Comparison of ENCODE assay signal across 6 cellular contexts in the genomic region with DNA sequence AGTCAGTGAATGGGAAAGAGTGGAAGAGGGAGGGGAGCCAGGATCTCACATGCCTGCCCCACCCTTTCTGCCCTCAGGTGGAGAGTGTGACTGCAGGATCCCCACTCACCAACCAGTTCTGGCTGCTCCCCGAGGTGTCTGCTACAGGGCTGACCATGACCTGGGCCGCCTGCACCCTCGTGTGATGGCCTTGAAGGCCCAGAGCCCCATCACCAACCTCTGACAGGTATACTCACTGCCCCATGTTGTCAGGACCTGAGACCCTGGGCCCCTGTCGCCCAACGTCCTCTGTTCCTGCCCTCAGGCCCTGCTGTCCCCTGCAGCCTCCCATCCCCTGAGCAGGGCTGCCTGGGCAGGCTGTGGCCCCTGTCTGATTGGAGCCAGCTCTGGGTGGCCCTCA. TPM values are rescaled to one million over a fixed set of nuclear protein-coding genes. Genes with fewer than 3 reads are reported as not detected.
A peak's percentile ranks its signal among the peaks of the same experiment; 100 is the strongest.
DNase-seq lines count a peak whose midpoint lies in the region; ATAC-seq, FAIRE-seq and TF ChIP-seq lines count a peak whose summit lies in the region.
"Not testable (repeated sequence)": the region's sequence is repeated elsewhere in the genome, so short reads cannot be mapped to it uniquely, and the experiment has no call there.

No MANE protein-coding gene starts in this region.

- not testable (repeated sequence) for H3K27me3 Mint-ChIP-seq in activated T-cell treated with anti-CD3 and anti-CD28 coated beads, Interleukin-2, amount 50 U/mL, for 24 hours; astrocyte (ENCODE audit: low read depth, unreplicated experiment); progenitor cell of endocrine pancreas

- not testable (repeated sequence) for TF ChIP-seq POLR2A in A549 (IDR thresholded peaks at IDR 0.05; ENCODE audit: low read length)
- 0 out of 2 replicates have a peak, but pooled peaks have one; percentile 26 for TF ChIP-seq POLR2A in GM12892 (IDR thresholded peaks at IDR 0.05; ENCODE audit: low read depth, low read length)

- peak; percentile 6 to 14; a peak in 1 of 6 replicates for ATAC-seq in A549
- ATAC-seq in right cardiac atrium = peak; percentile 6 to 20

- intact Hi-C loops in right cardiac atrium (cut with DNase I) = not testable (repeated sequence)

- FAIRE-seq in A549 (lab: Jason Lieb, UNC); GM12892 (lab: Jason Lieb, UNC); astrocyte (lab: Jason Lieb, UNC): not testable (repeated sequence)

- not testable (repeated sequence) for H3K4me3 Mint-ChIP-seq in activated T-cell treated with anti-CD3 and anti-CD28 coated beads, Interleukin-2, amount 50 U/mL, for 24 hours; astrocyte (ENCODE audit: unreplicated experiment); progenitor cell of endocrine pancreas (ENCODE audit: low read depth)

- not testable (repeated sequence) for TF ChIP-seq CTCF in A549 (IDR thresholded peaks at IDR 0.05); astrocyte (IDR thresholded peaks at IDR 0.05; ENCODE audit: insufficient read depth, low read depth, low read length); progenitor cell of endocrine pancreas (IDR thresholded peaks at IDR 0.05; ENCODE audit: unreplicated experiment)

- H3K4me3 ChIP-seq in A549; astrocyte (ENCODE audit: insufficient read depth, low read depth, low read length); right cardiac atrium (ENCODE audit: low read length): not testable (repeated sequence)

- H3K36me3 ChIP-seq in astrocyte (ENCODE audit: insufficient read depth, low read length) = peaks cover 23% of the 10 kb centered on the region

- peaks cover 42% of the 10 kb centered on the region for H4K20me1 ChIP-seq in astrocyte (ENCODE audit: insufficient read depth, low read length)

- not testable (repeated sequence) for H3K9me3 ChIP-seq in A549; astrocyte (ENCODE audit: insufficient read depth, low read depth, low read length); right cardiac atrium (ENCODE audit: control insufficient read depth, low read length)

- CTCF ChIA-PET in A549 (lab: Yijun Ruan, JAX) = interaction anchor here (4.4 kb wide), 1 partner anchor 16 kb away, joined by 39 read pairs; no protein-coding TSS in a partner anchor

- 66% methylated on average over 5 of the region's 5 CpGs for WGBS in A549 (ENCODE audit: missing lambda C conversion rate)
- WGBS in right cardiac atrium = 81% methylated on average over 5 of the region's 5 CpGs

- TF ChIP-seq EP300 in A549 (IDR thresholded peaks at IDR 0.05) = not testable (repeated sequence)

- H3K4me1 ChIP-seq in A549; astrocyte (ENCODE audit: insufficient read depth, low read length); right cardiac atrium (ENCODE audit: control insufficient read depth, insufficient read depth, low read length): not testable (repeated sequence)

- H3K27ac Mint-ChIP-seq in activated T-cell treated with anti-CD3 and anti-CD28 coated beads, Interleukin-2, amount 50 U/mL, for 24 hours = peak overlapping the region; percentile 44
- H3K27ac Mint-ChIP-seq in astrocyte (ENCODE audit: unreplicated experiment) (peak overlapping the region; percentile 47), progenitor cell of endocrine pancreas (peak overlapping the region; percentile 39)

- not testable (repeated sequence) for H3K27me3 ChIP-seq in astrocyte (ENCODE audit: insufficient read depth, low read length); right cardiac atrium (ENCODE audit: control insufficient read depth, insufficient read depth)

- peaks cover 27% of the 10 kb centered on the region for H3K79me2 ChIP-seq in astrocyte (ENCODE audit: insufficient read depth, low read length)

- POLR2A ChIA-PET in A549 (lab: Yijun Ruan, JAX) = not testable (repeated sequence)

- TF ChIP-seq RAD21 in A549 (conservative IDR thresholded peaks at IDR 0.05 in 1 of 2, IDR thresholded peaks at IDR 0.05 in 1 of 2) = not testable (repeated sequence)

- H3K9me3 Mint-ChIP-seq in activated T-cell treated with anti-CD3 and anti-CD28 coated beads, Interleukin-2, amount 50 U/mL, for 24 hours; astrocyte (ENCODE audit: unreplicated experiment); progenitor cell of endocrine pancreas (ENCODE audit: low read depth): not testable (repeated sequence)

- H3K4me1 Mint-ChIP-seq in activated T-cell treated with anti-CD3 and anti-CD28 coated beads, Interleukin-2, amount 50 U/mL, for 24 hours (ENCODE audit: low read depth) = peaks cover 40% of the 10 kb centered on the region
- H3K4me1 Mint-ChIP-seq in astrocyte (ENCODE audit: low read depth, unreplicated experiment) = peaks cover 14% of the 10 kb centered on the region
- H3K4me1 Mint-ChIP-seq in progenitor cell of endocrine pancreas (ENCODE audit: low read depth) = not testable (repeated sequence)

- H2AFZ ChIP-seq in astrocyte (ENCODE audit: low read depth, low read length) = not testable (repeated sequence)

- not testable (repeated sequence) for DNase-seq in A549 (ENCODE audit: low read depth in 1 of 2, low spot score in 1 of 2); GM12892 (ENCODE audit: insufficient read length); activated T-cell treated with anti-CD3 and anti-CD28 coated beads, Interleukin-2, amount 50 U/mL, for 24 hours; astrocyte (ENCODE audit: low read depth); right cardiac atrium; progenitor cell of endocrine pancreas (ENCODE audit: low spot score, unreplicated experiment)

- not testable (repeated sequence) for H3K9ac ChIP-seq in astrocyte (ENCODE audit: low read length)

- H3K27ac ChIP-seq in A549; astrocyte (ENCODE audit: low read depth, low read length); right cardiac atrium (ENCODE audit: low read length): not testable (repeated sequence)

- peaks cover 74% of the 10 kb centered on the region for H3K36me3 Mint-ChIP-seq in activated T-cell treated with anti-CD3 and anti-CD28 coated beads, Interleukin-2, amount 50 U/mL, for 24 hours (ENCODE audit: low read depth)
- H3K36me3 Mint-ChIP-seq in astrocyte (ENCODE audit: low read depth, unreplicated experiment) = peaks cover 27% of the 10 kb centered on the region
- H3K36me3 Mint-ChIP-seq in progenitor cell of endocrine pancreas (ENCODE audit: insufficient read depth) = peaks cover 21% of the 10 kb centered on the region

- not testable (repeated sequence) for H3K4me2 ChIP-seq in A549; astrocyte (ENCODE audit: low read length)

RNA-seq across cellular contexts. Expression of a gene that starts 11.9 kb away (rescaled TPM):
- polyA plus RNA-seq in A549 (2011; rRNA removed) (159 and 177 TPM in 2 replicates), A549 (2017; fragmentation: RNase III; extraction: RNeasy Plus Mini Kit Qiagen cat#74134 plus additional on column Dnase treatment) (97.1 to 98.9 TPM (median 98.3 TPM) in 3 replicates), right cardiac atrium (29.9 TPM)
- 83.2 and 85.0 TPM in 2 replicates for polyA plus RNA-seq in A549 (2012; cell fraction: cytosol; rRNA removed)
- polyA plus RNA-seq in A549 (2012; cell fraction: nucleus; rRNA removed) = 54.5 and 62.1 TPM in 2 replicates
- polyA minus RNA-seq in A549 (2011; rRNA and poly(A)+ RNA removed) = 54.7 and 65.4 TPM in 2 replicates
- polyA plus RNA-seq in GM12892 (2012; ENCODE audit: missing spikeins) = 46.3 TPM
- total RNA-seq in astrocyte (86.7 and 90.8 TPM in 2 replicates), right cardiac atrium (10 to 100 TPM; 75.4 to 82.6 (median 79.4) TPM), progenitor cell of endocrine pancreas (64.2 and 65.5 TPM in 2 replicates)

RNA-seq across cellular contexts. Expression of a gene that starts 38.4 kb away (rescaled TPM):
- polyA plus RNA-seq in A549 (2011; rRNA removed) (51.6 and 52.3 TPM in 2 replicates), A549 (2017; fragmentation: RNase III; extraction: RNeasy Plus Mini Kit Qiagen cat#74134 plus additional on column Dnase treatment) (40.8 to 43.3 TPM (median 42.3 TPM) in 3 replicates), right cardiac atrium (31.9 TPM)
- 19.8 and 25.3 TPM in 2 replicates for polyA plus RNA-seq in A549 (2012; cell fraction: cytosol; rRNA removed)
- polyA plus RNA-seq in A549 (2012; cell fraction: nucleus; rRNA removed) = 70.6 and 78.0 TPM in 2 replicates
- 56.6 and 65.7 TPM in 2 replicates for polyA minus RNA-seq in A549 (2011; rRNA and poly(A)+ RNA removed)
- 21.8 TPM for polyA plus RNA-seq in GM12892 (2012; ENCODE audit: missing spikeins)
- total RNA-seq in astrocyte (38.2 and 38.5 TPM in 2 replicates), right cardiac atrium (10 to 100 TPM; 22.4 to 33.5 (median 27.9) TPM), progenitor cell of endocrine pancreas (22.8 and 23.1 TPM in 2 replicates)

RNA-seq across cellular contexts. Expression of a gene that starts 38.6 kb away (rescaled TPM):
- 29.9 and 31.9 TPM in 2 replicates for polyA plus RNA-seq in A549 (2011; rRNA removed)
- polyA plus RNA-seq in A549 (2012; cell fraction: cytosol; rRNA removed) = 20.6 and 21.5 TPM in 2 replicates
- polyA plus RNA-seq in A549 (2012; cell fraction: nucleus; rRNA removed) = 47.6 and 52.1 TPM in 2 replicates
- 14.6 to 17.8 TPM (median 15.3 TPM) in 3 replicates for polyA plus RNA-seq in A549 (2017; fragmentation: RNase III; extraction: RNeasy Plus Mini Kit Qiagen cat#74134 plus additional on column Dnase treatment)
- polyA minus RNA-seq in A549 (2011; rRNA and poly(A)+ RNA removed) = 25.7 and 29.4 TPM in 2 replicates
- 11.5 TPM for polyA plus RNA-seq in GM12892 (2012; ENCODE audit: missing spikeins)
- 11.2 and 11.7 TPM in 2 replicates for total RNA-seq in astrocyte
- total RNA-seq in right cardiac atrium = 10 to 100 TPM; 11.5 to 16.1 (median 13.0) TPM
- 10.7 TPM for polyA plus RNA-seq in right cardiac atrium
- total RNA-seq in progenitor cell of endocrine pancreas = 23.3 and 25.6 TPM in 2 replicates
